ENCODE assay signal across 28 cellular contexts in the genomic region with DNA sequence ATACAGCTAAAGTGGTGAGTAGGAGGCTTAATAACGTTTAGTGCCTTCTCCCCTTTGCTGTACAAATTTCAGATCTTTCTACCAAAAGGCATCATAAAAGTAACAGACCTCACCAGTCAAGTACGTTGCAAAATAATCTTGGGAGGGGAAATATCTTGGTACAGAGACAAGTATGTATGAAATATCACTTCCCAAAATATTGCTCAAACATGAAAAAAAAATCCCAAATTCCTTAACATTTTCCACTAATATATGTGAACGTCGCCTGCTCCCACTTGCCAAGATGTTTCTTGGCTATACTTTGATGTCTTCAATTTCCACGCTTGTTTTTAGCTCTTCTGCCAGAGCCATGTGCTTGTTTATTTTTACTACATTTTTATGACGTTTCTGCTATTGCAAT.
DNase-seq lines count a peak whose midpoint lies in the region; ATAC-seq and TF ChIP-seq lines count a peak whose summit lies in the region.
"Had no signal": no experiment of that assay in that cellular context is flagged by ENCODE, and none has a peak within 500 bp of the region (broad histone marks: within the 10 kb centered on the region; RNA-seq: fewer than 3 reads in every experiment).

No MANE protein-coding gene starts in this region.

- H3K4me3 Mint-ChIP-seq in H9, result no peak overlapping the region
- H3K4me3 Mint-ChIP-seq: activated CD4-positive, alpha-beta T cell treated with anti-CD3 and anti-CD28 coated beads, Interleukin-2, amount 10 ng/mL, durations not matched to agents 24 days and 14 days; activated naive CD4-positive, alpha-beta T cell treated with anti-CD3 and anti-CD28 coated beads, Interleukin-2, amount 50 U/mL, for 24 hours; CD4-positive, CD25-positive, alpha-beta regulatory T cell; dendritic cell treated with granulocyte-macrophage colony-stimulating factor and Interleukin-4, amounts not matched to agents 40 ng/mL and 50 ng/mL, for 4 days; endodermal cell; IgD-negative memory B cell; naive B cell; stimulated activated effector memory CD8-positive, alpha-beta T cell treated with anti-CD3 and anti-CD28 coated beads, Interleukin-12 subunit alpha, Interleukin-12 subunit beta, amount 100 ng/mL, for 72 hours; WTC11 had no signal

- no peak overlapping the region for H4K5ac ChIP-seq in H9 (ENCODE audit: insufficient read length, low read depth, low read length)

- CTCF ChIA-PET in SK-N-SH (lab: Yijun Ruan, JAX), result interaction anchor here (0.7 to 2.3 kb wide), 4 partner anchors 21 to 228 kb away, joined by 3 to 9 read pairs (median 5); no protein-coding TSS in a partner anchor

- H3K79me2 ChIP-seq in SK-N-SH (ENCODE audit: insufficient read depth) (no peaks in the 10 kb centered on the region), H9 (ENCODE audit: insufficient read depth, low read length) (no peaks in the 10 kb centered on the region)

- no peak overlapping the region for H2BK12ac ChIP-seq in H9 (ENCODE audit: insufficient read length, low read depth, low read length)

- peaks cover 12 to 15% of the 10 kb centered on the region in 2 experiments for H3K4me1 Mint-ChIP-seq in H9
- H3K4me1 Mint-ChIP-seq: activated CD4-positive, alpha-beta T cell treated with anti-CD3 and anti-CD28 coated beads, Interleukin-2, amount 10 ng/mL, durations not matched to agents 24 days and 14 days; activated naive CD4-positive, alpha-beta T cell treated with anti-CD3 and anti-CD28 coated beads, Interleukin-2, amount 50 U/mL, for 24 hours; CD4-positive, CD25-positive, alpha-beta regulatory T cell; IgD-negative memory B cell; naive B cell; stimulated activated effector memory CD8-positive, alpha-beta T cell treated with anti-CD3 and anti-CD28 coated beads, Interleukin-12 subunit alpha, Interleukin-12 subunit beta, amount 100 ng/mL, for 72 hours had no signal

- no peak overlapping the region for H2BK20ac ChIP-seq in H9 (ENCODE audit: low read depth, low read length, poor library complexity, severe bottlenecking)

- no peak overlapping the region for H2AK5ac ChIP-seq in H9 (ENCODE audit: insufficient read length, low read length)

- DNase-seq in SK-N-SH (no peak), coronary artery (ENCODE audit: low spot score) (no peak), suprapubic skin (ENCODE audit: low spot score in 2 of 2) (no peak), H9 (no peak)
- DNase-seq: activated CD4-positive, alpha-beta T cell treated with anti-CD3 and anti-CD28 coated beads, Interleukin-2, amount 10 ng/mL, durations not matched to agents 24 days and 14 days; CD4-positive, CD25-positive, alpha-beta regulatory T cell; central memory CD4-positive, alpha-beta T cell; DMS79 treated with DMSO at 0.1 percent for 48 hours; endodermal cell; GDM1; midbrain; naive B cell; NCI-H1092; NCI-H1694 treated with DMSO at 0.1 percent for 48 hours; NCI-H82; stimulated activated CD4-positive, alpha-beta T cell treated with anti-CD3 and anti-CD28 coated beads, Interleukin-15, amount 100 ng/mL, for 24 hours had no signal

- H3K4me3 ChIP-seq in SK-N-SH (ENCODE audit: low read depth in 2 of 2, low read length in 1 of 2), result no peak overlapping the region
- H3K4me3 ChIP-seq in coronary artery, result peak overlapping the region; percentile 54
- H3K4me3 ChIP-seq in liver (ENCODE audit: low read depth in 1 of 3, low read length in 3 of 3), result no peak overlapping the region
- H3K4me3 ChIP-seq in suprapubic skin, result no peak overlapping the region
- H3K4me3 ChIP-seq: prostate gland had no signal

- no peak for TF ChIP-seq CTCF in SK-N-SH (IDR thresholded peaks at IDR 0.05)
- TF ChIP-seq CTCF in coronary artery (IDR thresholded peaks at IDR 0.05), result no peak
- no peak for TF ChIP-seq CTCF in liver (IDR thresholded peaks at IDR 0.05; ENCODE audit: low read depth, low read length, missing input control)
- TF ChIP-seq CTCF in suprapubic skin (IDR thresholded peaks at IDR 0.05), result no peak
- no peak for TF ChIP-seq CTCF in H9 (conservative IDR thresholded peaks at IDR 0.05)

- H3F3A ChIP-seq in SK-N-SH (replicated peaks; ENCODE audit: insufficient read depth), result no peaks in the 10 kb centered on the region

- H2AFZ ChIP-seq in SK-N-SH (ENCODE audit: low read depth) (no peak overlapping the region), H9 (ENCODE audit: low read length) (no peak overlapping the region)

- POLR2A ChIA-PET in SK-N-SH (lab: Yijun Ruan, JAX), result no interaction called here

- H4K20me1 ChIP-seq in SK-N-SH (ENCODE audit: insufficient read depth) (no peaks in the 10 kb centered on the region), H9 (ENCODE audit: control insufficient read depth, insufficient read depth, insufficient read length) (no peaks in the 10 kb centered on the region)

- H3K14ac ChIP-seq in H9 (ENCODE audit: insufficient read depth, low read length), result no peak overlapping the region

- TF ChIP-seq POLR2A in suprapubic skin (IDR thresholded peaks at IDR 0.05), result no peak

- ATAC-seq in SK-N-SH treated with all-trans-retinoic acid at 6 μM for 48 hours (no peak), GM21825 (IDR thresholded peaks at IDR 0.05; ENCODE audit: unreplicated experiment) (no peak), GM19452 (IDR thresholded peaks at IDR 0.05; ENCODE audit: unreplicated experiment) (no peak)
- ATAC-seq: left lobe of liver; stimulated activated effector memory CD8-positive, alpha-beta T cell treated with anti-CD3 and anti-CD28 coated beads, Interleukin-12 subunit alpha, Interleukin-12 subunit beta, amount 100 ng/mL, for 72 hours; WTC11 had no signal

- H2BK120ac ChIP-seq in H9 (ENCODE audit: low read depth, low read length, poor library complexity, severe bottlenecking), result no peak overlapping the region

- peaks cover 0 to 3% of the 10 kb centered on the region in 2 experiments; a peak in 1 of 5 replicates for H3K9me3 Mint-ChIP-seq in H9
- H3K9me3 Mint-ChIP-seq: activated CD4-positive, alpha-beta T cell treated with anti-CD3 and anti-CD28 coated beads, Interleukin-2, amount 10 ng/mL, durations not matched to agents 24 days and 14 days; activated naive CD4-positive, alpha-beta T cell treated with anti-CD3 and anti-CD28 coated beads, Interleukin-2, amount 50 U/mL, for 24 hours; dendritic cell treated with granulocyte-macrophage colony-stimulating factor and Interleukin-4, amounts not matched to agents 40 ng/mL and 50 ng/mL, for 4 days; endodermal cell; naive B cell; stimulated activated effector memory CD8-positive, alpha-beta T cell treated with anti-CD3 and anti-CD28 coated beads, Interleukin-12 subunit alpha, Interleukin-12 subunit beta, amount 100 ng/mL, for 72 hours had no signal

- H4K91ac ChIP-seq in H9 (ENCODE audit: insufficient read length, low read depth, low read length), result no peak overlapping the region

- peaks cover 35% of the 10 kb centered on the region for H3K27me3 Mint-ChIP-seq in H9 (ENCODE audit: low read depth)

- H2BK15ac ChIP-seq in H9 (ENCODE audit: low read depth, low read length), result no peak overlapping the region

- WGBS in SK-N-SH (ENCODE audit: low lambda C conversion rate), result 50% methylated on average over 6 of the region's 6 CpGs
- 64% methylated on average over 6 of the region's 6 CpGs for WGBS in liver
- 12% methylated on average over 6 of the region's 6 CpGs for WGBS in suprapubic skin
- WGBS in H9 (ENCODE audit: extremely low coverage, insufficient read length, low lambda C conversion rate), result no CpG with 5 or more reads among the region's 6 CpGs

- H3K4ac ChIP-seq in H9 (ENCODE audit: low read depth, low read length), result no peak overlapping the region

- no peak overlapping the region for H2BK5ac ChIP-seq in H9 (ENCODE audit: insufficient read length, low read length)

- no peak for TF ChIP-seq EP300 in SK-N-SH (IDR thresholded peaks at IDR 0.05; ENCODE audit: borderline replicate concordance in 1 of 2, low read depth in 1 of 2, low read length in 1 of 2)
- no peak for TF ChIP-seq EP300 in suprapubic skin (IDR thresholded peaks at IDR 0.05)

- H3K27me3 ChIP-seq in SK-N-SH (ENCODE audit: insufficient read depth) (0 out of 2 replicates have a peak, but pooled peaks cover 3% of the 10 kb centered on the region), liver (ENCODE audit: control insufficient read depth in 4 of 4, insufficient read depth in 4 of 4, low read length in 3 of 4) (no peaks in the 10 kb centered on the region), suprapubic skin (peaks cover 33% of the 10 kb centered on the region), H9 (ENCODE audit: insufficient read depth, low read length) (no peaks in the 10 kb centered on the region)

- no peak overlapping the region for H3T11ph ChIP-seq in H9 (ENCODE audit: low read length)

- H3K27ac ChIP-seq in SK-N-SH (ENCODE audit: low read depth in 2 of 2, low read length in 1 of 2), result no peak overlapping the region
- peak overlapping the region in 1 of 2 donors; percentile 83 for H3K27ac ChIP-seq in coronary artery
- no peak overlapping the region for H3K27ac ChIP-seq in liver (ENCODE audit: low read depth in 1 of 2, low read length in 2 of 2)
- peak overlapping the region; percentile 30 for H3K27ac ChIP-seq in suprapubic skin
- no peak overlapping the region for H3K27ac ChIP-seq in H9 (ENCODE audit: insufficient read length, low read depth, low read length)
- H3K27ac ChIP-seq: 22Rv1, prostate gland had no signal

- H3K4me2 ChIP-seq in SK-N-SH (no peak overlapping the region), H9 (ENCODE audit: insufficient read depth, insufficient read length, low read length) (no peak overlapping the region)

- H3K23ac ChIP-seq in H9 (ENCODE audit: insufficient read length, low read depth, low read length), result no peak overlapping the region

- no peak for TF ChIP-seq RAD21 in SK-N-SH (IDR thresholded peaks at IDR 0.05; ENCODE audit: low read length)
- TF ChIP-seq RAD21 in liver (IDR thresholded peaks at IDR 0.05), result no peak

- no peaks in the 10 kb centered on the region for H3K9me3 ChIP-seq in SK-N-SH
- H3K9me3 ChIP-seq in liver (ENCODE audit: control insufficient read depth in 4 of 4, low read length in 3 of 4), result no peaks in the 10 kb centered on the region
- no peaks in the 10 kb centered on the region for H3K9me3 ChIP-seq in suprapubic skin
- no peaks in the 10 kb centered on the region for H3K9me3 ChIP-seq in H9 (ENCODE audit: control insufficient read depth, low read depth, low read length)
- H3K9me3 ChIP-seq: prostate gland had no signal

- H3K18ac ChIP-seq in H9 (ENCODE audit: insufficient read length, low read depth, low read length), result no peak overlapping the region

- H3K56ac ChIP-seq in H9 (ENCODE audit: insufficient read length, low read depth, low read length), result no peak overlapping the region

- H3K36me3 ChIP-seq in SK-N-SH (replicated peaks in 1 of 2; ENCODE audit: control insufficient read depth in 1 of 2, insufficient read depth in 2 of 2, low read length in 1 of 2) (no peaks in the 10 kb centered on the region), liver (ENCODE audit: control insufficient read depth in 4 of 4, insufficient read depth in 3 of 4, low read depth in 1 of 4, low read length in 3 of 4) (no peaks in the 10 kb centered on the region), suprapubic skin (no peaks in the 10 kb centered on the region)
- H3K36me3 ChIP-seq: prostate gland had no signal

- no peaks in the 10 kb centered on the region for H3K23me2 ChIP-seq in H9 (ENCODE audit: insufficient read length, low read depth, low read length, poor library complexity, severe bottlenecking)

- H3K79me1 ChIP-seq in H9 (ENCODE audit: insufficient read depth, low read depth, low read length, poor library complexity, severe bottlenecking), result no peaks in the 10 kb centered on the region

- H3K4me1 ChIP-seq in SK-N-SH (ENCODE audit: control insufficient read depth in 1 of 2, insufficient read depth in 2 of 2, low read depth in 1 of 2, low read length in 1 of 2) (peaks cover 10 to 44% of the 10 kb centered on the region in 2 experiments; a peak in 3 of 4 replicates), liver (ENCODE audit: control insufficient read depth in 4 of 4, insufficient read depth in 4 of 4, low read length in 3 of 4) (peaks cover 0 to 7% (median 3%) of the 10 kb centered on the region in 4 donors), suprapubic skin (peaks cover 27% of the 10 kb centered on the region), H9 (ENCODE audit: insufficient read depth, low read length) (no peaks in the 10 kb centered on the region; the same call in 1 of the 2 replicates)
- H3K4me1 ChIP-seq: prostate gland had no signal

- no peaks in the 10 kb centered on the region for H3K36me3 Mint-ChIP-seq in H9 (ENCODE audit: insufficient read depth in 1 of 3, low read depth in 3 of 3)
- H3K36me3 Mint-ChIP-seq: activated naive CD4-positive, alpha-beta T cell treated with anti-CD3 and anti-CD28 coated beads, Interleukin-2, amount 50 U/mL, for 24 hours; CD4-positive, CD25-positive, alpha-beta regulatory T cell; IgD-negative memory B cell; naive B cell; stimulated activated effector memory CD8-positive, alpha-beta T cell treated with anti-CD3 and anti-CD28 coated beads, Interleukin-12 subunit alpha, Interleukin-12 subunit beta, amount 100 ng/mL, for 72 hours; WTC11 had no signal

- H3K9ac ChIP-seq in SK-N-SH (no peak overlapping the region), liver (ENCODE audit: low read depth in 1 of 2, low read length in 2 of 2) (no peak overlapping the region), H9 (ENCODE audit: extremely low read depth, insufficient read length, low read length) (no peak overlapping the region)

- no peak overlapping the region for H4K8ac ChIP-seq in H9 (replicated peaks; ENCODE audit: insufficient read length, low read depth, low read length)

- no peaks in the 10 kb centered on the region for H3K9me2 ChIP-seq in SK-N-SH

- H3K27ac Mint-ChIP-seq in H9, result no peak overlapping the region
- H3K27ac Mint-ChIP-seq: activated CD4-positive, alpha-beta T cell treated with anti-CD3 and anti-CD28 coated beads, Interleukin-2, amount 10 ng/mL, durations not matched to agents 24 days and 14 days; activated naive CD4-positive, alpha-beta T cell treated with anti-CD3 and anti-CD28 coated beads, Interleukin-2, amount 50 U/mL, for 24 hours; CD4-positive, CD25-positive, alpha-beta regulatory T cell; dendritic cell treated with granulocyte-macrophage colony-stimulating factor and Interleukin-4, amounts not matched to agents 40 ng/mL and 50 ng/mL, for 4 days; endodermal cell; IgD-negative memory B cell; stimulated activated effector memory CD8-positive, alpha-beta T cell treated with anti-CD3 and anti-CD28 coated beads, Interleukin-12 subunit alpha, Interleukin-12 subunit beta, amount 100 ng/mL, for 72 hours; WTC11 had no signal
